ENCODE assay signal across 1 cellular context in genomic region chr3:35438101-35438500, GRCh38.
TF ChIP-seq lines count a peak whose summit lies in the region.

No MANE protein-coding gene starts in this region.

TF ChIP-seq in GM23338, 12 proteins besides CTCF, POLR2A, EP300 and RAD21 (continued from another document):
- TF ChIP-seq ZNF462 (CRISPR knock-in tag; IDR thresholded peaks at IDR 0.05), result no peak
- no peak for TF ChIP-seq ETS1 (IDR thresholded peaks at IDR 0.05)
- no peak for TF ChIP-seq NANOG (IDR thresholded peaks at IDR 0.05; ENCODE audit: borderline replicate concordance)
- TF ChIP-seq ZNF114 (CRISPR knock-in tag; IDR thresholded peaks at IDR 0.05), result no peak
- no peak for TF ChIP-seq REST (IDR thresholded peaks at IDR 0.05; ENCODE audit: unreplicated experiment)
- TF ChIP-seq EZH2 (IDR thresholded peaks at IDR 0.05; ENCODE audit: low read depth, unreplicated experiment), result no peak
- no peak for TF ChIP-seq ZNF331 (CRISPR knock-in tag; IDR thresholded peaks at IDR 0.05; ENCODE audit: low read depth)
